1 cellular context compared by ENCODE assay signal in genomic region chr12:93677195-93678064, GRCh38.
TF ChIP-seq lines count a peak whose summit lies in the region.

Gene CRADD (plus strand): TSS chr12:93677375.

TF ChIP-seq in GM12878, 131 proteins besides CTCF, POLR2A, EP300 and RAD21 (continued from another document and continues in another):
- TF ChIP-seq E2F4 (IDR thresholded peaks at IDR 0.05; ENCODE audit: low read depth, low read length) = no peak
- no peak for TF ChIP-seq SMAD1 (IDR thresholded peaks at IDR 0.05; ENCODE audit: low read depth, partially characterized antibody)
- TF ChIP-seq BCL3 (IDR thresholded peaks at IDR 0.05; ENCODE audit: borderline replicate concordance, insufficient read depth, low read depth, low read length, poor library complexity, severe bottlenecking) = peak; percentile 21
- no peak for TF ChIP-seq ZZZ3 (IDR thresholded peaks at IDR 0.05; ENCODE audit: control insufficient read depth, insufficient read length, low read depth)
- TF ChIP-seq ZNF687 (IDR thresholded peaks at IDR 0.05) = peak; percentile 77
- no peak for TF ChIP-seq SREBF2 (IDR thresholded peaks at IDR 0.05; ENCODE audit: low read length)
- TF ChIP-seq HDGF (IDR thresholded peaks at IDR 0.05) = no peak
- no peak for TF ChIP-seq PRDM15 (CRISPR knock-in tag; IDR thresholded peaks at IDR 0.05)
- no peak for TF ChIP-seq CEBPB (IDR thresholded peaks at IDR 0.05; ENCODE audit: borderline replicate concordance in 1 of 2, low read depth in 2 of 2, low read length in 2 of 2)
- peak; percentile 91 for TF ChIP-seq HCFC1 (IDR thresholded peaks at IDR 0.05; ENCODE audit: low read length)
- TF ChIP-seq RFX5 (IDR thresholded peaks at IDR 0.05; ENCODE audit: low read depth, low read length) = no peak
- TF ChIP-seq YY1 (IDR thresholded peaks at IDR 0.05; ENCODE audit: low read depth, low read length) = peak; percentile 100
- TF ChIP-seq IKZF2 (IDR thresholded peaks at IDR 0.05) = peak; percentile 30 to 67; a peak in 2 of 4 replicates
- no peak for TF ChIP-seq WRNIP1 (IDR thresholded peaks at IDR 0.05; ENCODE audit: borderline replicate concordance, low read depth, low read length)
- no peak for TF ChIP-seq BCLAF1 (IDR thresholded peaks at IDR 0.05)
- peak; percentile 74 for TF ChIP-seq RELB (IDR thresholded peaks at IDR 0.05; ENCODE audit: low read depth)
- TF ChIP-seq IRF5 (IDR thresholded peaks at IDR 0.05; ENCODE audit: borderline replicate concordance) = peak; percentile 30; the same call in 1 of the 2 replicates
- TF ChIP-seq SIN3A (IDR thresholded peaks at IDR 0.05; ENCODE audit: low read depth, low read length) = no peak
- TF ChIP-seq NFIC (IDR thresholded peaks at IDR 0.05; ENCODE audit: low read depth, low read length) = 0 out of 2 replicates have a peak, but pooled peaks have one; percentile 17
- TF ChIP-seq SRF (IDR thresholded peaks at IDR 0.05; ENCODE audit: low read depth in 2 of 2, low read length in 2 of 2) = 0 out of 4 replicates have a peak, but pooled peaks of 1 of the 2 experiments have one; percentile 11
- peak; percentile 93 for TF ChIP-seq GABPA (IDR thresholded peaks at IDR 0.05; ENCODE audit: low read depth)
- no peak for TF ChIP-seq ATF2 (IDR thresholded peaks at IDR 0.05; ENCODE audit: low read length)
- no peak for TF ChIP-seq RBBP5 (conservative IDR thresholded peaks at IDR 0.05)
- TF ChIP-seq BMI1 (IDR thresholded peaks at IDR 0.05; ENCODE audit: borderline replicate concordance) = no peak
- no peak for TF ChIP-seq FOXK2 (IDR thresholded peaks at IDR 0.05)
- TF ChIP-seq ZNF384 (IDR thresholded peaks at IDR 0.05; ENCODE audit: borderline replicate concordance, low read depth, low read length) = no peak
- TF ChIP-seq MTA2 (IDR thresholded peaks at IDR 0.05; ENCODE audit: low read depth) = peak; percentile 75
- TF ChIP-seq TBL1XR1 (IDR thresholded peaks at IDR 0.05; ENCODE audit: low read depth, low read length) = no peak
- no peak for TF ChIP-seq USF2 (IDR thresholded peaks at IDR 0.05; ENCODE audit: borderline replicate concordance, low read depth, low read length)
- TF ChIP-seq SKIL (IDR thresholded peaks at IDR 0.05; ENCODE audit: low read depth, poor library complexity, severe bottlenecking) = peak; percentile 14
- TF ChIP-seq PML (IDR thresholded peaks at IDR 0.05; ENCODE audit: low read length) = peak; percentile 74
- 0 out of 2 replicates have a peak, but pooled peaks have one; percentile 35 for TF ChIP-seq PAX5 (IDR thresholded peaks at IDR 0.05; ENCODE audit: borderline replicate concordance, low read depth, low read length)
- TF ChIP-seq MEF2B (IDR thresholded peaks at IDR 0.05; ENCODE audit: partially characterized antibody, poor library complexity, severe bottlenecking) = no peak
- no peak for TF ChIP-seq YBX1 (IDR thresholded peaks at IDR 0.05)
- 0 out of 2 replicates have a peak, but pooled peaks have one; percentile 15 for TF ChIP-seq EED (IDR thresholded peaks at IDR 0.05; ENCODE audit: low read depth)
